In genomic region chr7:71801996-71802395, GRCh38 we compare ENCODE assay signal across 36 cellular contexts.
"Had no signal": no experiment of that assay in that cellular context is flagged by ENCODE, and none has a peak within 500 bp of the region (broad histone marks: within the 10 kb centered on the region; RNA-seq: fewer than 3 reads in every experiment).

No MANE protein-coding gene starts in this region.

- H3K4me3 ChIP-seq: adrenal gland, coronary artery, dorsolateral prefrontal cortex, gastrocnemius medialis, heart left ventricle had no signal

- H3K4me3 Mint-ChIP-seq: activated B cell treated with CpG ODN at 0.5 μM for 24 hours; activated CD8-positive, alpha-beta memory T cell treated with anti-CD3 and anti-CD28 coated beads, Interleukin-2, amount 10 ng/mL, durations not matched to agents 7 days and 5 days; activated CD8-positive, alpha-beta T cell treated with anti-CD3 and anti-CD28 coated beads for 36 hours; activated naive CD4-positive, alpha-beta T cell treated with anti-CD3 and anti-CD28 coated beads for 36 hours; activated naive CD4-positive, alpha-beta T cell treated with anti-CD3 and anti-CD28 coated beads, Interleukin-2, amount 50 U/mL, for 24 hours; activated naive CD8-positive, alpha-beta T cell treated with anti-CD3 and anti-CD28 coated beads for 36 hours; activated naive CD8-positive, alpha-beta T cell treated with anti-CD3 and anti-CD28 coated beads, Interleukin-2, amount 50 U/mL, for 24 hours; activated T-helper 1 cell treated with anti-CD3 and anti-CD28 coated beads, Interleukin-12 subunit alpha, Interleukin-12 subunit beta, Interleukin-2, Interleukin-4 antibody, amounts not matched to agents 30 ng/mL and 10 ng/mL and 1 ng/mL, durations not matched to agents 14 hours and 24 hours and 36 hours; central memory CD8-positive, alpha-beta T cell; dendritic cell treated with granulocyte-macrophage colony-stimulating factor and Interleukin-4, amounts not matched to agents 40 ng/mL and 50 ng/mL, for 4 days; endodermal cell; T-helper 17 cell; T-helper 2 cell treated with Interferon-gamma antibody and Interleukin-4, amounts not matched to agents 5 μg/mL and 100 μg/mL, for 36 hours had no signal

- DNase-seq: activated B cell treated with CpG ODN at 0.5 μM for 24 hours; activated CD4-positive, alpha-beta T cell treated with anti-CD3 and anti-CD28 coated beads for 48 hours; activated CD4-positive, alpha-beta T cell treated with anti-CD3 and anti-CD28 coated beads, Interleukin-2, amount 50 U/mL, for 1 hour; activated CD4-positive, alpha-beta T cell treated with anti-CD3 and anti-CD28 coated beads, Interleukin-2, amount 50 U/mL, for 48 hours; activated CD8-positive, alpha-beta memory T cell treated with anti-CD3 and anti-CD28 coated beads, Interleukin-2, amount 10 ng/mL, durations not matched to agents 7 days and 5 days; activated CD8-positive, alpha-beta memory T cell treated with anti-CD3 and anti-CD28 coated beads, Interleukin-2, amount 50 U/mL, for 4 hours; activated CD8-positive, alpha-beta T cell treated with anti-CD3 and anti-CD28 coated beads for 36 hours; activated effector memory CD4-positive, alpha-beta T cell treated with anti-CD3 and anti-CD28 coated beads, Interleukin-2, amount 50 U/mL, for 16 hours; activated naive CD4-positive, alpha-beta T cell treated with anti-CD3 and anti-CD28 coated beads for 36 hours; activated naive CD8-positive, alpha-beta T cell treated with anti-CD3 and anti-CD28 coated beads for 36 hours; activated naive CD8-positive, alpha-beta T cell treated with anti-CD3 and anti-CD28 coated beads, Interleukin-2, amount 50 U/mL, for 24 hours; activated T-cell treated with anti-CD3 and anti-CD28 coated beads, Interleukin-2, amount 50 U/mL, for 1 hour; activated T-cell treated with anti-CD3 and anti-CD28 coated beads, Interleukin-2, amount 50 U/mL, for 48 hours; adrenal gland; amygdala; aorta; brain microvascular endothelial cell; dorsolateral prefrontal cortex; effector memory CD4-positive, alpha-beta T cell; endodermal cell; foreskin fibroblast; gastrocnemius medialis; glutamatergic neuron; heart left ventricle; T-helper 17 cell; T1000; WERI-Rb-1 had no signal

- H3K4me1 Mint-ChIP-seq: activated B cell treated with CpG ODN at 0.5 μM for 24 hours; activated CD8-positive, alpha-beta memory T cell treated with anti-CD3 and anti-CD28 coated beads, Interleukin-2, amount 10 ng/mL, durations not matched to agents 7 days and 5 days; activated naive CD4-positive, alpha-beta T cell treated with anti-CD3 and anti-CD28 coated beads, Interleukin-2, amount 50 U/mL, for 24 hours; activated naive CD8-positive, alpha-beta T cell treated with anti-CD3 and anti-CD28 coated beads for 36 hours; activated naive CD8-positive, alpha-beta T cell treated with anti-CD3 and anti-CD28 coated beads, Interleukin-2, amount 50 U/mL, for 24 hours; central memory CD8-positive, alpha-beta T cell; endodermal cell; T-helper 17 cell had no signal

- H3K36me3 Mint-ChIP-seq: activated naive CD8-positive, alpha-beta T cell treated with anti-CD3 and anti-CD28 coated beads for 36 hours had no signal

- H3K27ac Mint-ChIP-seq: activated B cell treated with CpG ODN at 0.5 μM for 24 hours; activated CD8-positive, alpha-beta memory T cell treated with anti-CD3 and anti-CD28 coated beads, Interleukin-2, amount 10 ng/mL, durations not matched to agents 7 days and 5 days; activated CD8-positive, alpha-beta T cell treated with anti-CD3 and anti-CD28 coated beads for 36 hours; activated naive CD4-positive, alpha-beta T cell treated with anti-CD3 and anti-CD28 coated beads for 36 hours; activated naive CD4-positive, alpha-beta T cell treated with anti-CD3 and anti-CD28 coated beads, Interleukin-2, amount 50 U/mL, for 24 hours; activated naive CD8-positive, alpha-beta T cell treated with anti-CD3 and anti-CD28 coated beads for 36 hours; activated naive CD8-positive, alpha-beta T cell treated with anti-CD3 and anti-CD28 coated beads, Interleukin-2, amount 50 U/mL, for 24 hours; activated T-helper 1 cell treated with anti-CD3 and anti-CD28 coated beads, Interleukin-12 subunit alpha, Interleukin-12 subunit beta, Interleukin-2, Interleukin-4 antibody, amounts not matched to agents 30 ng/mL and 10 ng/mL and 1 ng/mL, durations not matched to agents 14 hours and 24 hours and 36 hours; activated T-helper 2 cell treated with anti-CD3 and anti-CD28 coated beads, Interferon-gamma antibody, Interleukin-2, Interleukin-4, amounts not matched to agents 10 μg/mL and 5 μg/mL and 100 μg/mL, durations not matched to agents 14 hours and 24 hours and 36 hours; dendritic cell treated with granulocyte-macrophage colony-stimulating factor and Interleukin-4, amounts not matched to agents 40 ng/mL and 50 ng/mL, for 4 days; endodermal cell; T-helper 17 cell; T-helper 2 cell treated with Interferon-gamma antibody and Interleukin-4, amounts not matched to agents 5 μg/mL and 100 μg/mL, for 36 hours had no signal

- H3K27me3 Mint-ChIP-seq: activated B cell treated with CpG ODN at 0.5 μM for 24 hours; activated CD8-positive, alpha-beta memory T cell treated with anti-CD3 and anti-CD28 coated beads, Interleukin-2, amount 10 ng/mL, durations not matched to agents 7 days and 5 days; activated CD8-positive, alpha-beta T cell treated with anti-CD3 and anti-CD28 coated beads for 36 hours; activated naive CD4-positive, alpha-beta T cell treated with anti-CD3 and anti-CD28 coated beads, Interleukin-2, amount 50 U/mL, for 24 hours; activated naive CD8-positive, alpha-beta T cell treated with anti-CD3 and anti-CD28 coated beads for 36 hours; activated naive CD8-positive, alpha-beta T cell treated with anti-CD3 and anti-CD28 coated beads, Interleukin-2, amount 50 U/mL, for 24 hours; central memory CD8-positive, alpha-beta T cell; dendritic cell treated with granulocyte-macrophage colony-stimulating factor and Interleukin-4, amounts not matched to agents 40 ng/mL and 50 ng/mL, for 4 days; T-helper 17 cell had no signal

- H3K9me3 Mint-ChIP-seq: activated naive CD4-positive, alpha-beta T cell treated with anti-CD3 and anti-CD28 coated beads, Interleukin-2, amount 50 U/mL, for 24 hours had no signal

- ATAC-seq: activated CD4-positive, CD25-positive, alpha-beta regulatory T cell treated with anti-CD3 and anti-CD28 coated beads, Interleukin-2, amount 50 U/mL, for 24 hours; activated CD8-positive, alpha-beta memory T cell treated with anti-CD3 and anti-CD28 coated beads, Interleukin-2, amount 10 ng/mL, durations not matched to agents 7 days and 5 days; activated CD8-positive, alpha-beta T cell treated with anti-CD3 and anti-CD28 coated beads for 36 hours; activated naive CD8-positive, alpha-beta T cell treated with anti-CD3 and anti-CD28 coated beads, Interleukin-2, amount 50 U/mL, for 24 hours; esophagus mucosa; gastrocnemius medialis; heart left ventricle; T-helper 17 cell had no signal
